In the genomic region with DNA sequence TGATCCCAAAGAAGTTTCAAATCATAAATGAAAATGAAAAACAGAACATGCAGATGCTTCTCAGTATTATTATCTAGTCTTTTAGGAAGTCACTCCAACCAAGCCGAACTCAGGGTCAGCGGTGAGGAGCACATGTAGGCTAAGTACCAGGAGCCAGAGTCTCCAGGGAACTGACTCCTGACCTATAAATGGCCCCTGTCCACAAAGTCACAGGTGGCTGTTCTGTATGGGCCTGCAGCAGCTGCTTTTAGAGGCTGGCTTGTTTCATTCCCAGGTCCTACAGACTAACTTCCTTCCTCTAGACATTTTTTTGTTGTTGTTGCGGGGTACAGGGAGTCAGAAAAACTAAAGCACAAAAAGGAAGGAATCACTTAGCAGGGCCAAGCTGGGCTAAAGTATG, we compare ENCODE assay signal across 18 cellular contexts. TPM values are rescaled to one million over a fixed set of nuclear protein-coding genes. Genes with fewer than 3 reads are reported as not detected.
A peak's percentile ranks its signal among the peaks of the same experiment; 100 is the strongest.
DNase-seq lines count a peak whose midpoint lies in the region; ATAC-seq, FAIRE-seq and TF ChIP-seq lines count a peak whose summit lies in the region.
"Had no signal": no experiment of that assay in that cellular context is flagged by ENCODE, and none has a peak within 500 bp of the region (broad histone marks: within the 10 kb centered on the region; RNA-seq: fewer than 3 reads in every experiment).

No MANE protein-coding gene starts in this region.

- H3K9me3 ChIP-seq in BLaER1 treated with 17β-estradiol and CSF1 and Interleukin-3, amounts not matched to agents 10 nM and 100 nM (replicated peaks in 1 of 11) = no peaks in the 10 kb centered on the region
- H3K9me3 ChIP-seq: Caco-2, vagina had no signal

- intact Hi-C loops in posterior vena cava (cut with DNase I) = no loop called here

- no peak overlapping the region for H4K8ac ChIP-seq in mesendoderm (ENCODE audit: low read depth, low read length)

- no peak overlapping the region for H3K9ac ChIP-seq in BLaER1 treated with 17β-estradiol and CSF1 and Interleukin-3, amounts not matched to agents 10 nM and 100 nM
- H3K9ac ChIP-seq in mesendoderm (ENCODE audit: low read length) = no peak overlapping the region

- H3K4me1 Mint-ChIP-seq in type B pancreatic cell (ENCODE audit: unreplicated experiment) = peaks cover 19% of the 10 kb centered on the region

- H3K18ac ChIP-seq in mesendoderm (ENCODE audit: low read length) = no peak overlapping the region

- H2BK120ac ChIP-seq in mesendoderm (ENCODE audit: low read depth, low read length) = no peak overlapping the region

- H3K4ac ChIP-seq in mesendoderm (ENCODE audit: low read depth, low read length) = no peak overlapping the region

- no peak overlapping the region for H2AK5ac ChIP-seq in mesendoderm (ENCODE audit: low read length)

- peak; percentile 40 for ATAC-seq in HG03095 (IDR thresholded peaks at IDR 0.05; ENCODE audit: unreplicated experiment)
- ATAC-seq: natural killer cell treated with Interleukin-12 subunit alpha and Interleukin-12 subunit beta and Interleukin-15 and Interleukin-18, amount 100 ng/mL, for 72 hours had no signal

- no peaks in the 10 kb centered on the region for H3K9me3 Mint-ChIP-seq in type B pancreatic cell
- H3K9me3 Mint-ChIP-seq: activated CD4-positive, alpha-beta T cell treated with anti-CD3 and anti-CD28 coated beads, Interleukin-2, amount 10 ng/mL, durations not matched to agents 24 days and 14 days; natural killer cell treated with Interleukin-12 subunit alpha and Interleukin-12 subunit beta and Interleukin-15 and Interleukin-18, amount 100 ng/mL, for 72 hours had no signal

- WGBS in mesendoderm (ENCODE audit: extremely low coverage, insufficient coverage, low lambda C conversion rate) = no CpG with 5 or more reads among the region's 3 CpGs

- H2BK5ac ChIP-seq in mesendoderm (ENCODE audit: low read length) = no peak overlapping the region

- DNase-seq in dermis microvascular lymphatic vessel endothelial cell (ENCODE audit: low read depth in 2 of 2) = peak; percentile 23 to 52
- DNase-seq in posterior vena cava (ENCODE audit: low spot score) = peak; percentile 45
- DNase-seq in HTR-8/SVneo (ENCODE audit: insufficient read length, low spot score) = no peak
- no peak for DNase-seq in activated CD4-positive, alpha-beta T cell treated with anti-CD3 and anti-CD28 coated beads, Interleukin-2, amount 50 U/mL, for 48 hours
- no peak for DNase-seq in mesendoderm
- no peak for DNase-seq in type B pancreatic cell (ENCODE audit: extremely low spot score, unreplicated experiment)
- DNase-seq: activated CD4-positive, alpha-beta T cell treated with anti-CD3 and anti-CD28 coated beads, Interleukin-2, amount 10 ng/mL, durations not matched to agents 24 days and 14 days; activated CD8-positive, alpha-beta memory T cell treated with anti-CD3 and anti-CD28 coated beads, Interleukin-2, amount 50 U/mL, for 48 hours; Caco-2; foreskin melanocyte; NCI-H1048; NCI-H526 treated with DMSO at 0.1 percent for 48 hours; PC-9; stimulated activated CD4-positive, alpha-beta T cell treated with anti-CD3 and anti-CD28 coated beads, Interleukin-15, amount 100 ng/mL, for 24 hours had no signal

- no peak overlapping the region for H3K4me3 ChIP-seq in BLaER1 treated with 17β-estradiol and CSF1 and Interleukin-3, amounts not matched to agents 10 nM and 100 nM
- no peak overlapping the region for H3K4me3 ChIP-seq in mesendoderm (ENCODE audit: low read length)
- H3K4me3 ChIP-seq: PC-9, vagina had no signal

- H3K79me2 ChIP-seq in mesendoderm (ENCODE audit: control insufficient read depth, insufficient read depth, low read length) = no peaks in the 10 kb centered on the region

- H3K27ac Mint-ChIP-seq in type B pancreatic cell = no peak overlapping the region
- H3K27ac Mint-ChIP-seq: activated CD4-positive, alpha-beta T cell treated with anti-CD3 and anti-CD28 coated beads, Interleukin-2, amount 10 ng/mL, durations not matched to agents 24 days and 14 days had no signal

- peak overlapping the region; percentile 68 to 94 (median 81) for H3K4me2 ChIP-seq in BLaER1 treated with 17β-estradiol and CSF1 and Interleukin-3, amounts not matched to agents 10 nM and 100 nM
- H3K4me2 ChIP-seq in mesendoderm (ENCODE audit: low read length) = no peak overlapping the region
- H3K4me2 ChIP-seq: PC-9 had no signal

- H3K27me3 Mint-ChIP-seq in type B pancreatic cell = no peaks in the 10 kb centered on the region
- H3K27me3 Mint-ChIP-seq: activated CD4-positive, alpha-beta T cell treated with anti-CD3 and anti-CD28 coated beads, Interleukin-2, amount 10 ng/mL, durations not matched to agents 24 days and 14 days; natural killer cell treated with Interleukin-12 subunit alpha and Interleukin-12 subunit beta and Interleukin-15 and Interleukin-18, amount 100 ng/mL, for 72 hours had no signal

- no peaks in the 10 kb centered on the region for H3K79me1 ChIP-seq in mesendoderm (ENCODE audit: low read length)

- no peak for TF ChIP-seq CTCF in type B pancreatic cell (conservative IDR thresholded peaks at IDR 0.05)

- no peaks in the 10 kb centered on the region; a peak in 1 of 22 replicates for H4K20me1 ChIP-seq in BLaER1 treated with 17β-estradiol and CSF1 and Interleukin-3, amounts not matched to agents 10 nM and 100 nM

- H3K4me3 Mint-ChIP-seq in type B pancreatic cell = no peak overlapping the region
- H3K4me3 Mint-ChIP-seq: activated CD4-positive, alpha-beta T cell treated with anti-CD3 and anti-CD28 coated beads, Interleukin-2, amount 10 ng/mL, durations not matched to agents 24 days and 14 days; natural killer cell treated with Interleukin-12 subunit alpha and Interleukin-12 subunit beta and Interleukin-15 and Interleukin-18, amount 100 ng/mL, for 72 hours had no signal

- H3K27ac ChIP-seq in BLaER1 treated with 17β-estradiol and CSF1 and Interleukin-3, amounts not matched to agents 10 nM and 100 nM = peak overlapping the region in 3 of 11 experiments; percentile 0 to 45 (median 18); a peak in 5 of 22 replicates
- H3K27ac ChIP-seq in mesendoderm (ENCODE audit: low read depth, low read length) = no peak overlapping the region
- H3K27ac ChIP-seq: PC-9, vagina had no signal

- no peak for FAIRE-seq in HTR-8/SVneo (lab: Jason Lieb, UNC)

- H3K4me1 ChIP-seq in BLaER1 treated with 17β-estradiol and CSF1 and Interleukin-3, amounts not matched to agents 10 nM and 100 nM = peaks cover 40 to 65% (median 46%) of the 10 kb centered on the region in 10 experiments
- no peaks in the 10 kb centered on the region for H3K4me1 ChIP-seq in mesendoderm (ENCODE audit: control insufficient read depth, low read depth, low read length)
- H3K4me1 ChIP-seq: Caco-2 had no signal

- H2BK15ac ChIP-seq in mesendoderm (replicated peaks; ENCODE audit: low read depth) = no peak overlapping the region

- no peaks in the 10 kb centered on the region for H3K36me3 Mint-ChIP-seq in type B pancreatic cell
- H3K36me3 Mint-ChIP-seq: natural killer cell treated with Interleukin-12 subunit alpha and Interleukin-12 subunit beta and Interleukin-15 and Interleukin-18, amount 100 ng/mL, for 72 hours had no signal

- no peaks in the 10 kb centered on the region for H3K27me3 ChIP-seq in BLaER1 treated with 17β-estradiol and CSF1 and Interleukin-3, amounts not matched to agents 10 nM and 100 nM
- no peaks in the 10 kb centered on the region for H3K27me3 ChIP-seq in mesendoderm (ENCODE audit: insufficient read depth, low read length, poor library complexity)
- H3K27me3 ChIP-seq: vagina had no signal

- H4K5ac ChIP-seq in mesendoderm (ENCODE audit: low read length) = no peak overlapping the region

- H3K23ac ChIP-seq in mesendoderm (ENCODE audit: low read length) = no peak overlapping the region

- no peak overlapping the region for H3K56ac ChIP-seq in mesendoderm (ENCODE audit: low read length)

- H3K36me3 ChIP-seq in BLaER1 treated with 17β-estradiol and CSF1 and Interleukin-3, amounts not matched to agents 10 nM and 100 nM = no peaks in the 10 kb centered on the region
- no peaks in the 10 kb centered on the region for H3K36me3 ChIP-seq in mesendoderm (ENCODE audit: control insufficient read depth, insufficient read depth, low read length)
- H3K36me3 ChIP-seq: vagina had no signal

RNA-seq across cellular contexts. Expression of a gene that starts 54.6 kb away (rescaled TPM):
- total RNA-seq in dermis microvascular lymphatic vessel endothelial cell (7.4 and 10.9 TPM in 2 replicates), posterior vena cava (1 to 10 TPM; 2.1 to 3.1 TPM), type B pancreatic cell (ENCODE audit: low replicate concordance) (3.4 and 5.0 TPM in 2 replicates)
- 0.53 TPM for polyA plus RNA-seq in mesendoderm (2013, experiment 1 of 2)
- 0.49 TPM for polyA plus RNA-seq in mesendoderm (2013, experiment 2 of 2)

Comparison
In these comparisons a context has a peak if more than half of its experiments do, and no peak if none do; other contexts are left out.
1. DNase-seq: peak in dermis microvascular lymphatic vessel endothelial cell (2 of 2) and posterior vena cava (single experiment); none in HTR-8/SVneo (single experiment), activated CD4-positive, alpha-beta T cell treated with anti-CD3 and anti-CD28 coated beads, Interleukin-2, amount 50 U/mL, for 48 hours (0 of 2), mesendoderm (single experiment) and type B pancreatic cell (single experiment).